Comparison of ENCODE assay signal across 1 cellular context in the genomic region with DNA sequence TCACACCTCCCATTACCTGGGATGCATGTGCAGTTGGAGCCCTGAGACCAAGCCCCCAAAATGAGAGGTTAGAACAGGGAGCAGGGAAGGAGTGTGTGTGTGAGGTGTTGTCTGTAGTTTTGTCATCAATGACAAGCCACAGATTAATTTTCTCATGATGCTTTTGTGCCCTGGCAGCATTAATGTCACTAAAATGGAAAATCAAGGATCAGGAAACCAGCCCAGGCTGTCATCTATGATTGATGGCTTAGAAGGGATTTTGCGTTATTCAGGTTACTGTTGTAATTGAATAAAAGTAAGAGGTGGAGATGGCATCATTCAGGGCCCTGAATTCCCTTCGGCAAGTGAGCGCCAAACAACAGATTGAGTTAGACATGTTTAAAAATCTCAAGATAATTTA.
TF ChIP-seq lines count a peak whose summit lies in the region.

No MANE protein-coding gene starts in this region.

TF ChIP-seq in neural cell, 6 proteins besides CTCF, POLR2A, EP300 and RAD21:
- TF ChIP-seq SMC3 (conservative IDR thresholded peaks at IDR 0.05; ENCODE audit: poor library complexity) (no peak), POLR2AphosphoS5 (IDR thresholded peaks at IDR 0.05) (peak; percentile 90), TAF1 (IDR thresholded peaks at IDR 0.05; ENCODE audit: low read depth) (no peak), EZH2 (IDR thresholded peaks at IDR 0.05; ENCODE audit: borderline replicate concordance, insufficient read depth, low read length, poor library complexity, severe bottlenecking) (no peak), MXI1 (conservative IDR thresholded peaks at IDR 0.05; ENCODE audit: poor library complexity, severe bottlenecking) (no peak)
- TF ChIP-seq, protein P1, sequence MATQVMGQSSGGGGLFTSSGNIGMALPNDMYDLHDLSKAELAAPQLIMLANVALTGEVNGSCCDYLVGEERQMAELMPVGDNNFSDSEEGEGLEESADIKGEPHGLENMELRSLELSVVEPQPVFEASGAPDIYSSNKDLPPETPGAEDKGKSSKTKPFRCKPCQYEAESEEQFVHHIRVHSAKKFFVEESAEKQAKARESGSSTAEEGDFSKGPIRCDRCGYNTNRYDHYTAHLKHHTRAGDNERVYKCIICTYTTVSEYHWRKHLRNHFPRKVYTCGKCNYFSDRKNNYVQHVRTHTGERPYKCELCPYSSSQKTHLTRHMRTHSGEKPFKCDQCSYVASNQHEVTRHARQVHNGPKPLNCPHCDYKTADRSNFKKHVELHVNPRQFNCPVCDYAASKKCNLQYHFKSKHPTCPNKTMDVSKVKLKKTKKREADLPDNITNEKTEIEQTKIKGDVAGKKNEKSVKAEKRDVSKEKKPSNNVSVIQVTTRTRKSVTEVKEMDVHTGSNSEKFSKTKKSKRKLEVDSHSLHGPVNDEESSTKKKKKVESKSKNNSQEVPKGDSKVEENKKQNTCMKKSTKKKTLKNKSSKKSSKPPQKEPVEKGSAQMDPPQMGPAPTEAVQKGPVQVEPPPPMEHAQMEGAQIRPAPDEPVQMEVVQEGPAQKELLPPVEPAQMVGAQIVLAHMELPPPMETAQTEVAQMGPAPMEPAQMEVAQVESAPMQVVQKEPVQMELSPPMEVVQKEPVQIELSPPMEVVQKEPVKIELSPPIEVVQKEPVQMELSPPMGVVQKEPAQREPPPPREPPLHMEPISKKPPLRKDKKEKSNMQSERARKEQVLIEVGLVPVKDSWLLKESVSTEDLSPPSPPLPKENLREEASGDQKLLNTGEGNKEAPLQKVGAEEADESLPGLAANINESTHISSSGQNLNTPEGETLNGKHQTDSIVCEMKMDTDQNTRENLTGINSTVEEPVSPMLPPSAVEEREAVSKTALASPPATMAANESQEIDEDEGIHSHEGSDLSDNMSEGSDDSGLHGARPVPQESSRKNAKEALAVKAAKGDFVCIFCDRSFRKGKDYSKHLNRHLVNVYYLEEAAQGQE (IDR thresholded peaks at IDR 0.05; ENCODE audit: borderline replicate concordance): peak; percentile 88
